ENCODE assay signal across 8 cellular contexts in genomic region chr11:2699531-2700414, GRCh38. TPM values are rescaled to one million over a fixed set of nuclear protein-coding genes. Genes with fewer than 3 reads are reported as not detected.
A peak's percentile ranks its signal among the peaks of the same experiment; 100 is the strongest.
DNase-seq lines count a peak whose midpoint lies in the region; ATAC-seq and TF ChIP-seq lines count a peak whose summit lies in the region.

Gene KCNQ1OT1, minus strand, starts transcription at chr11:2699994.

- H2AFZ ChIP-seq in parathyroid adenoma = no peak within 1 kb of the TSS

- POLR2A ChIA-PET in activated naive CD8-positive, alpha-beta T cell treated with anti-CD3 and anti-CD28 coated beads, Interleukin-2, amount 10 ng/mL, durations not matched to agents 7 days and 5 days (lab: Charles Lee) = interaction anchor here (1.0 to 1.5 kb wide), 2 partner anchors 10 to 24 kb away, joined by 3 to 4 read pairs; no protein-coding TSS in a partner anchor

- no peaks in the 10 kb centered on the region for H3K27me3 ChIP-seq in parathyroid adenoma (ENCODE audit: control insufficient read depth, insufficient read depth, low read length)
- no peaks in the 10 kb centered on the region for H3K27me3 ChIP-seq in tibial artery

- H3K79me2 ChIP-seq in parathyroid adenoma = no peaks in the 10 kb centered on the region

- intact Hi-C loops in Right ventricle myocardium superior (cut with DNase I) = loop anchor here (5.0 kb wide), 1 partner anchor 183 kb away; no protein-coding TSS in a partner anchor
- intact Hi-C loops in tibial artery (cut with DNase I; ENCODE audit: low total_unique reads) = loop anchor here (5.0 kb wide), 1 partner anchor 188 kb away; the partner anchor contains the start of gene CDKN1C

- H3K9me3 ChIP-seq in parathyroid adenoma (ENCODE audit: control insufficient read depth, low read length) = no peaks in the 10 kb centered on the region
- no peaks in the 10 kb centered on the region for H3K9me3 ChIP-seq in tibial artery

- peaks cover 33% of the 10 kb centered on the region for H3K4me1 Mint-ChIP-seq in HFFc6 (ENCODE audit: low read depth)
- peaks cover 16% of the 10 kb centered on the region for H3K4me1 Mint-ChIP-seq in activated naive CD8-positive, alpha-beta T cell treated with anti-CD3 and anti-CD28 coated beads, Interleukin-2, amount 10 ng/mL, durations not matched to agents 7 days and 5 days

- H3K27ac ChIP-seq in parathyroid adenoma (no peak within 1 kb of the TSS), tibial artery (peak within 1 kb of the TSS; percentile 83 to 95)

- DNase-seq in HFFc6 (peak; percentile 87), NB4 (ENCODE audit: low read depth) (peak; percentile 90), SKM-1 (lab: John Stamatoyannopoulos, UW; ENCODE audit: unreplicated experiment) (peak; percentile 69), Right ventricle myocardium superior (peak; percentile 93), tibial artery (peak; percentile 88 to 96)
- DNase-seq in activated naive CD8-positive, alpha-beta T cell treated with anti-CD3 and anti-CD28 coated beads, Interleukin-2, amount 10 ng/mL, durations not matched to agents 7 days and 5 days = peak; percentile 85

- TF ChIP-seq CTCF in HFFc6 (IDR thresholded peaks at IDR 0.05) = no peak; the same call in 1 of the 2 replicates
- no peak for TF ChIP-seq CTCF in NB4 (IDR thresholded peaks at IDR 0.05; ENCODE audit: low read depth, low read length)
- TF ChIP-seq CTCF in parathyroid adenoma (IDR thresholded peaks at IDR 0.05) = no peak
- no peak for TF ChIP-seq CTCF in tibial artery (IDR thresholded peaks at IDR 0.05)

- peak within 1 kb of the TSS; percentile 81 for H3K27ac Mint-ChIP-seq in HFFc6
- H3K27ac Mint-ChIP-seq in activated naive CD8-positive, alpha-beta T cell treated with anti-CD3 and anti-CD28 coated beads, Interleukin-2, amount 10 ng/mL, durations not matched to agents 7 days and 5 days = peak within 1 kb of the TSS; percentile 76

- peak; percentile 73 for TF ChIP-seq POLR2A in NB4 (IDR thresholded peaks at IDR 0.05; ENCODE audit: extremely low read depth, insufficient read length)

- peak within 1 kb of the TSS; percentile 22 for H3K4me2 ChIP-seq in parathyroid adenoma (ENCODE audit: low read length)

- no peaks in the 10 kb centered on the region for H3K4me1 ChIP-seq in parathyroid adenoma
- H3K4me1 ChIP-seq in tibial artery = peaks cover 0 to 28% (median 2%) of the 10 kb centered on the region in 4 donors

- H3K36me3 Mint-ChIP-seq in HFFc6 (ENCODE audit: low read depth) = peaks cover 11% of the 10 kb centered on the region
- H3K36me3 Mint-ChIP-seq in activated naive CD8-positive, alpha-beta T cell treated with anti-CD3 and anti-CD28 coated beads, Interleukin-2, amount 10 ng/mL, durations not matched to agents 7 days and 5 days = peaks cover 7% of the 10 kb centered on the region

- H3K27me3 Mint-ChIP-seq in HFFc6 (ENCODE audit: insufficient read depth) = peaks cover 17% of the 10 kb centered on the region
- peaks cover 4% of the 10 kb centered on the region for H3K27me3 Mint-ChIP-seq in activated naive CD8-positive, alpha-beta T cell treated with anti-CD3 and anti-CD28 coated beads, Interleukin-2, amount 10 ng/mL, durations not matched to agents 7 days and 5 days

- peak; percentile 98 for ATAC-seq in activated naive CD8-positive, alpha-beta T cell treated with anti-CD3 and anti-CD28 coated beads, Interleukin-2, amount 10 ng/mL, durations not matched to agents 7 days and 5 days (ENCODE audit: low read depth)
- ATAC-seq in Right ventricle myocardium superior (ENCODE audit: poor library complexity) = peak; percentile 95

- peak within 1 kb of the TSS; percentile 53 for H3K4me3 ChIP-seq in GM08714 (ENCODE audit: low read length)
- H3K4me3 ChIP-seq in NB4 (ENCODE audit: low read depth, low read length) = peak within 1 kb of the TSS; percentile 76
- peak within 1 kb of the TSS; percentile 31 for H3K4me3 ChIP-seq in parathyroid adenoma (ENCODE audit: low read depth, low read length)
- H3K4me3 ChIP-seq in tibial artery = peak within 1 kb of the TSS; percentile 66 to 82

- H3K36me3 ChIP-seq in parathyroid adenoma (ENCODE audit: control insufficient read depth, insufficient read depth, low read length) = no peaks in the 10 kb centered on the region
- H3K36me3 ChIP-seq in tibial artery = no peaks in the 10 kb centered on the region

- peaks cover 10% of the 10 kb centered on the region; the same call in 1 of the 2 replicates for H3K9me3 Mint-ChIP-seq in HFFc6
- H3K9me3 Mint-ChIP-seq in activated naive CD8-positive, alpha-beta T cell treated with anti-CD3 and anti-CD28 coated beads, Interleukin-2, amount 10 ng/mL, durations not matched to agents 7 days and 5 days = no peaks in the 10 kb centered on the region

- H3K9ac ChIP-seq in parathyroid adenoma = no peak within 1 kb of the TSS

- H3K4me3 Mint-ChIP-seq in HFFc6 = peak within 1 kb of the TSS; percentile 96
- H3K4me3 Mint-ChIP-seq in activated naive CD8-positive, alpha-beta T cell treated with anti-CD3 and anti-CD28 coated beads, Interleukin-2, amount 10 ng/mL, durations not matched to agents 7 days and 5 days = peak within 1 kb of the TSS; percentile 85

RNA-seq across cellular contexts. Expression of gene KCNQ1OT1, which starts in this region (rescaled TPM):
- total RNA-seq in HFFc6 (2021; fragmentation: NEBNext Ultra II Directional; extraction: Animal tissue kit (Norgen Biotek cat#: 25700)) = under 1 TPM; 0.41 to 0.76 (median 0.43) TPM
- total RNA-seq in activated naive CD8-positive, alpha-beta T cell treated with anti-CD3 and anti-CD28 coated beads, Interleukin-2, amount 10 ng/mL, durations not matched to agents 7 days and 5 days = under 1 TPM; 0.28 to 0.34 TPM
- 0.35 TPM for total RNA-seq in Right ventricle myocardium superior

Comparison
In these comparisons a context has a peak if more than half of its experiments do, and no peak if none do; other contexts are left out.
1. Peak in DNase-seq in HFFc6; RNA of the gene not detected or under 1 TPM.
2. Peak in DNase-seq and ATAC-seq in activated naive CD8-positive, alpha-beta T cell treated with anti-CD3 and anti-CD28 coated beads, Interleukin-2, amount 10 ng/mL, durations not matched to agents 7 days and 5 days; RNA of the gene not detected or under 1 TPM.
3. Peak in DNase-seq and ATAC-seq in Right ventricle myocardium superior; RNA of the gene not detected or under 1 TPM.